20 cellular contexts compared by ENCODE assay signal in genomic region chr14:55781046-55781445, GRCh38.
DNase-seq lines count a peak whose midpoint lies in the region; FAIRE-seq and TF ChIP-seq lines count a peak whose summit lies in the region.
"Had no signal": no experiment of that assay in that cellular context is flagged by ENCODE, and none has a peak within 500 bp of the region (broad histone marks: within the 10 kb centered on the region; RNA-seq: fewer than 3 reads in every experiment).

No MANE protein-coding gene starts in this region.

- intact Hi-C loops in endothelial cell of umbilical vein (cut with micrococcal nuclease), result loop anchor here (2.0 kb wide), 1 partner anchor 26 kb away; no protein-coding TSS in a partner anchor
- intact Hi-C loops in thyroid gland (cut with DNase I), result no loop called here

- DNase-seq in Daoy (ENCODE audit: low read depth) (peak; percentile 22), amniotic epithelial cell (ENCODE audit: low read depth) (peak; percentile 14), endothelial cell of umbilical vein (ENCODE audit: low read depth, low spot score) (peak; percentile 60), osteocyte (ENCODE audit: extremely low spot score, unreplicated experiment) (no peak), thyroid gland (no peak), DMS53 (lab: John Stamatoyannopoulos, UW) (no peak), NOMO-1 treated with DMSO at 0.1 percent for 48 hours (lab: John Stamatoyannopoulos, UW; ENCODE audit: unreplicated experiment) (no peak), mesothelial cell of epicardium (ENCODE audit: low spot score in 2 of 2, unreplicated experiment in 2 of 2) (no peak)
- DNase-seq: activated CD4-positive, alpha-beta T cell treated with anti-CD3 and anti-CD28 coated beads for 1 hour; mucosa of descending colon; NCI-H1105 treated with DMSO at 0.1 percent for 48 hours; NCI-H446 treated with DMSO at 0.1 percent for 48 hours; NK-92 treated with Interleukin-12 subunit alpha and Interleukin-12 subunit beta, amount 100 ng/mL, for 24 hours; spleen; stimulated activated CD4-positive, alpha-beta T cell treated with anti-CD3 and anti-CD28 coated beads, Interleukin-4, amount 100 ng/mL, for 24 hours; stimulated activated naive CD8-positive, alpha-beta T cell treated with anti-CD3 and anti-CD28 coated beads, Interleukin-15, amount 100 ng/mL, for 72 hours had no signal

- no TSS peak for BruUV-seq in endothelial cell of umbilical vein (replicated peaks; lab: Mats Ljungman, UMichigan)

- H3K9me1 ChIP-seq in endothelial cell of umbilical vein (replicated peaks; ENCODE audit: control insufficient read depth, extremely low read depth, insufficient read depth, low read length), result no peaks in the 10 kb centered on the region

- CTCF ChIA-PET in endothelial cell of umbilical vein (lab: Charles Lee), result interaction anchor here (1.1 to 2.3 kb wide), 6 partner anchors 21 to 693 kb away, joined by 3 to 8 read pairs (median 4); no protein-coding TSS in a partner anchor

- POLR2A ChIA-PET in endothelial cell of umbilical vein (lab: Charles Lee), result no interaction called here

- H4K20me1 ChIP-seq in endothelial cell of umbilical vein (replicated peaks; ENCODE audit: control insufficient read depth, extremely low read depth, insufficient read depth, low read length), result no peaks in the 10 kb centered on the region

- WGBS in thyroid gland, 2 donors, result 85 to 93% methylated on average over 5 of the region's 5 CpGs

- peaks cover 18% of the 10 kb centered on the region for H3K4me1 ChIP-seq in endothelial cell of umbilical vein (ENCODE audit: control insufficient read depth, extremely low read depth, insufficient read depth, low read length)
- peaks cover 6 to 9% of the 10 kb centered on the region in 2 donors for H3K4me1 ChIP-seq in thyroid gland

- H3K9ac ChIP-seq in endothelial cell of umbilical vein (replicated peaks; ENCODE audit: extremely low read depth, insufficient read depth, low read length), result peak overlapping the region; percentile 21

- TF ChIP-seq POLR2A in endothelial cell of umbilical vein (IDR thresholded peaks at IDR 0.05; ENCODE audit: low read depth, low read length) (no peak), thyroid gland (IDR thresholded peaks at IDR 0.05) (no peak)

- no peaks in the 10 kb centered on the region for H3K79me2 ChIP-seq in endothelial cell of umbilical vein (ENCODE audit: control insufficient read depth, insufficient read depth, low read length)

- TF ChIP-seq CTCF in endothelial cell of umbilical vein (IDR thresholded peaks at IDR 0.05; ENCODE audit: extremely low read depth in 1 of 2, insufficient read depth in 1 of 2, low read depth in 1 of 2, low read length in 2 of 2) (no peak), osteocyte (IDR thresholded peaks at IDR 0.05) (no peak), thyroid gland (IDR thresholded peaks at IDR 0.05) (no peak), mesothelial cell of epicardium (IDR thresholded peaks at IDR 0.05; ENCODE audit: unreplicated experiment) (no peak)

- peak overlapping the region; percentile 74 for H3K27ac Mint-ChIP-seq in osteocyte (ENCODE audit: unreplicated experiment)
- no peak overlapping the region for H3K27ac Mint-ChIP-seq in mesothelial cell of epicardium
- H3K27ac Mint-ChIP-seq: activated naive CD8-positive, alpha-beta T cell had no signal

- H3K9me3 Mint-ChIP-seq in osteocyte (ENCODE audit: unreplicated experiment) (no peaks in the 10 kb centered on the region), mesothelial cell of epicardium (peaks cover 14% of the 10 kb centered on the region)
- H3K9me3 Mint-ChIP-seq: stimulated activated naive CD8-positive, alpha-beta T cell treated with anti-CD3 and anti-CD28 coated beads, Interleukin-15, amount 100 ng/mL, for 72 hours had no signal

- H3K36me3 ChIP-seq in endothelial cell of umbilical vein (ENCODE audit: control insufficient read depth in 2 of 2, extremely low read depth in 1 of 2, insufficient read depth in 2 of 2, low read length in 2 of 2) (no peaks in the 10 kb centered on the region), thyroid gland (no peaks in the 10 kb centered on the region)
- H3K36me3 ChIP-seq: esophagus muscularis mucosa, spleen had no signal

- FAIRE-seq in endothelial cell of umbilical vein (lab: Jason Lieb, UNC), result no peak

- no peak overlapping the region for H3K4me3 ChIP-seq in endothelial cell of umbilical vein (replicated peaks in 1 of 3; ENCODE audit: insufficient read depth in 1 of 3, low read depth in 1 of 3, low read length in 3 of 3)
- no peak overlapping the region for H3K4me3 ChIP-seq in thyroid gland (replicated peaks in 1 of 3)
- H3K4me3 ChIP-seq: esophagus muscularis mucosa, mucosa of descending colon, spleen had no signal

- H3K4me3 Mint-ChIP-seq in osteocyte (ENCODE audit: unreplicated experiment), result no peak overlapping the region
- H3K4me3 Mint-ChIP-seq in mesothelial cell of epicardium, result no peak overlapping the region
- H3K4me3 Mint-ChIP-seq: activated naive CD8-positive, alpha-beta T cell; neural crest cell; stimulated activated naive CD8-positive, alpha-beta T cell treated with anti-CD3 and anti-CD28 coated beads, Interleukin-15, amount 100 ng/mL, for 72 hours had no signal

- H2AFZ ChIP-seq in endothelial cell of umbilical vein (ENCODE audit: low read depth, low read length), result peak overlapping the region; percentile 48

- H3K9me3 ChIP-seq in endothelial cell of umbilical vein (replicated peaks; ENCODE audit: control insufficient read depth, insufficient read depth, low read length) (no peaks in the 10 kb centered on the region), thyroid gland (no peaks in the 10 kb centered on the region)
- H3K9me3 ChIP-seq: esophagus muscularis mucosa, mucosa of descending colon, spleen had no signal

- H3K36me3 Mint-ChIP-seq in osteocyte (ENCODE audit: unreplicated experiment) (no peaks in the 10 kb centered on the region), mesothelial cell of epicardium (no peaks in the 10 kb centered on the region)
- H3K36me3 Mint-ChIP-seq: activated naive CD8-positive, alpha-beta T cell had no signal

- no peaks in the 10 kb centered on the region for H3K27me3 ChIP-seq in endothelial cell of umbilical vein (ENCODE audit: control insufficient read depth in 2 of 2, insufficient read depth in 2 of 2, low read length in 2 of 2)
- H3K27me3 ChIP-seq in thyroid gland, result no peaks in the 10 kb centered on the region
- H3K27me3 ChIP-seq: esophagus muscularis mucosa, spleen had no signal

- H3K4me1 Mint-ChIP-seq in osteocyte (ENCODE audit: unreplicated experiment) (peaks cover 31% of the 10 kb centered on the region), mesothelial cell of epicardium (peaks cover 8% of the 10 kb centered on the region)
- H3K4me1 Mint-ChIP-seq: neural crest cell; stimulated activated naive CD8-positive, alpha-beta T cell treated with anti-CD3 and anti-CD28 coated beads, Interleukin-15, amount 100 ng/mL, for 72 hours had no signal

- peak overlapping the region; percentile 62 for H3K4me2 ChIP-seq in endothelial cell of umbilical vein (ENCODE audit: insufficient read depth, low read length)

- dilution Hi-C loops in endothelial cell of umbilical vein (cut with MboI; ENCODE audit: extremely low pct_ligation_motif_present, low sequenced_read_pairs), result loop anchor here (25.0 kb wide), 1 partner anchor 569 kb away; no protein-coding TSS in a partner anchor

- H3K27me3 Mint-ChIP-seq in osteocyte (ENCODE audit: unreplicated experiment), result no peaks in the 10 kb centered on the region
- peaks cover 2% of the 10 kb centered on the region for H3K27me3 Mint-ChIP-seq in mesothelial cell of epicardium (ENCODE audit: low read depth)
- H3K27me3 Mint-ChIP-seq: activated naive CD8-positive, alpha-beta T cell; stimulated activated naive CD8-positive, alpha-beta T cell treated with anti-CD3 and anti-CD28 coated beads, Interleukin-15, amount 100 ng/mL, for 72 hours had no signal

- H3K27ac ChIP-seq in endothelial cell of umbilical vein (ENCODE audit: insufficient read depth, low read depth, low read length) (peak overlapping the region; percentile 44), thyroid gland (peak overlapping the region in 1 of 3 donors; percentile 34)
- H3K27ac ChIP-seq: C4-2B, spleen had no signal

TF ChIP-seq in endothelial cell of umbilical vein, 7 proteins besides CTCF, POLR2A, EP300 and RAD21:
- no peak for TF ChIP-seq FOS (IDR thresholded peaks at IDR 0.05; ENCODE audit: borderline replicate concordance, insufficient read depth, low read length)

Comparison
In these comparisons a context has a peak if more than half of its experiments do, and no peak if none do; other contexts are left out.
1. DNase-seq: peak in Daoy (single experiment), amniotic epithelial cell (single experiment) and endothelial cell of umbilical vein (single experiment); none in osteocyte (single experiment), thyroid gland (0 of 2), DMS53 (single experiment), NOMO-1 treated with DMSO at 0.1 percent for 48 hours (single experiment) and mesothelial cell of epicardium (0 of 2).